In the genomic region with DNA sequence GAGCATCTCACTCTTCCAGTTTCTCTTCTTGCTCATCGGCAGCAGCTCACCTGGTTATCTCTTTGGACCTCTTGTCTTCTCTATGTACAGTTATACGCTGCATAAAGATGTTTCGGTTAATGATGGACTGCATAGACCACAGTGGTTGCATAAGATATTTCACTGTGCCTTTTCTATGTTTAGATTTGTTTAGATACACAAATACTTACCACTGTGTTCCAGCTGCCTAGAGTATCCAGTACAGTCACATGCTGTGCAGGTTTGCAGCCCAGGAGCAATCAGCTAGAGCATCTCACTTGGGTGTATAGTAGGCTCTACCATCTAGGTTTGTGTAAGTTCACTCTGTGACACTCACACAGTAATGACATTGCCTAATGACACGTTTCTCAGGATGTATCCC, we compare ENCODE assay signal across 26 cellular contexts.
"Had no signal": no experiment of that assay in that cellular context is flagged by ENCODE, and none has a peak within 500 bp of the region (broad histone marks: within the 10 kb centered on the region; RNA-seq: fewer than 3 reads in every experiment).

No MANE protein-coding gene starts in this region.

- H3K27ac Mint-ChIP-seq: activated B cell treated with CpG ODN at 0.5 μM for 24 hours; activated CD4-positive, alpha-beta T cell treated with anti-CD3 and anti-CD28 coated beads, Interleukin-2, amount 10 ng/mL, durations not matched to agents 24 days and 14 days; activated naive CD4-positive, alpha-beta T cell treated with anti-CD3 and anti-CD28 coated beads, Interleukin-2, amount 10 ng/mL, durations not matched to agents 7 days and 5 days; activated naive CD8-positive, alpha-beta T cell treated with anti-CD3 and anti-CD28 coated beads for 36 hours; activated T-helper 2 cell treated with anti-CD3 and anti-CD28 coated beads, Interferon-gamma antibody, Interleukin-2, Interleukin-4, amounts not matched to agents 10 μg/mL and 5 μg/mL and 100 μg/mL, durations not matched to agents 14 hours and 24 hours and 36 hours had no signal

- H3K4me3 ChIP-seq: cardiac muscle cell, SK-N-MC had no signal

- H3K4me3 Mint-ChIP-seq: activated B cell treated with CpG ODN at 0.5 μM for 24 hours; activated CD4-positive, alpha-beta T cell treated with anti-CD3 and anti-CD28 coated beads, Interleukin-2, amount 10 ng/mL, durations not matched to agents 24 days and 14 days; activated naive CD4-positive, alpha-beta T cell treated with anti-CD3 and anti-CD28 coated beads, Interleukin-2, amount 10 ng/mL, durations not matched to agents 7 days and 5 days; activated naive CD8-positive, alpha-beta T cell treated with anti-CD3 and anti-CD28 coated beads for 36 hours; activated T-cell treated with anti-CD3 and anti-CD28 coated beads, Interleukin-2, amount 50 U/mL, for 4 hours; T-cell had no signal

- DNase-seq: activated B cell treated with CpG ODN at 0.5 μM for 24 hours; activated CD4-positive, alpha-beta T cell treated with anti-CD3 and anti-CD28 coated beads for 1 hour; activated CD4-positive, alpha-beta T cell treated with anti-CD3 and anti-CD28 coated beads, Interleukin-2, amount 10 ng/mL, durations not matched to agents 24 days and 14 days; activated CD4-positive, alpha-beta T cell treated with anti-CD3 and anti-CD28 coated beads, Interleukin-2, amount 50 U/mL, for 48 hours; activated CD8-positive, alpha-beta memory T cell treated with anti-CD3 and anti-CD28 coated beads for 24 hours; activated gamma-delta T cell treated with Interleukin-2 at 50 U/mL for 16 hours; activated naive CD4-positive, alpha-beta T cell treated with anti-CD3 and anti-CD28 coated beads, Interleukin-2, amount 10 ng/mL, durations not matched to agents 7 days and 5 days; activated naive CD8-positive, alpha-beta T cell treated with anti-CD3 and anti-CD28 coated beads for 36 hours; activated T-cell treated with anti-CD3 and anti-CD28 coated beads, Interleukin-2, amount 50 U/mL, for 4 hours; brain microvascular endothelial cell; Karpas-422; NCI-H1105 treated with DMSO at 0.1 percent for 48 hours; NCI-H1436 treated with DMSO at 0.1 percent for 48 hours; NCI-H187 treated with DMSO at 0.1 percent for 48 hours; NCI-H2081 treated with DMSO at 0.1 percent for 48 hours; NCI-H446; NCI-H524; NCI-H774; T-cell; T-helper 2 cell; T1000 had no signal

- H3K36me3 Mint-ChIP-seq: activated naive CD4-positive, alpha-beta T cell treated with anti-CD3 and anti-CD28 coated beads, Interleukin-2, amount 10 ng/mL, durations not matched to agents 7 days and 5 days; activated naive CD8-positive, alpha-beta T cell treated with anti-CD3 and anti-CD28 coated beads for 36 hours; T-cell had no signal

- H3K9me3 Mint-ChIP-seq: activated B cell treated with CpG ODN at 0.5 μM for 24 hours; activated CD4-positive, alpha-beta T cell treated with anti-CD3 and anti-CD28 coated beads, Interleukin-2, amount 10 ng/mL, durations not matched to agents 24 days and 14 days; activated naive CD4-positive, alpha-beta T cell treated with anti-CD3 and anti-CD28 coated beads, Interleukin-2, amount 10 ng/mL, durations not matched to agents 7 days and 5 days; activated naive CD8-positive, alpha-beta T cell treated with anti-CD3 and anti-CD28 coated beads for 36 hours; activated T-cell treated with anti-CD3 and anti-CD28 coated beads, Interleukin-2, amount 50 U/mL, for 4 hours; activated T-helper 2 cell treated with anti-CD3 and anti-CD28 coated beads, Interferon-gamma antibody, Interleukin-2, Interleukin-4, amounts not matched to agents 10 μg/mL and 5 μg/mL and 100 μg/mL, durations not matched to agents 14 hours and 24 hours and 36 hours; T-cell had no signal

- ATAC-seq: activated T-cell treated with anti-CD3 and anti-CD28 coated beads, Interleukin-2, amount 50 U/mL, for 4 hours; Right ventricle myocardium inferior; T-cell had no signal

- FAIRE-seq: TTC549 had no signal

- H3K36me3 ChIP-seq: brain microvascular endothelial cell, cardiac muscle cell had no signal

- H3K27me3 ChIP-seq: brain microvascular endothelial cell, cardiac muscle cell had no signal

- H3K27ac ChIP-seq: brain microvascular endothelial cell, cardiac muscle cell, SK-N-MC had no signal
